1 cellular context compared by ENCODE assay signal in genomic region chr11:66324626-66325025, GRCh38.
TF ChIP-seq lines count a peak whose summit lies in the region.

No MANE protein-coding gene starts in this region.

TF ChIP-seq in SK-N-SH, 30 proteins besides CTCF, POLR2A, EP300 and RAD21 (continued from another document):
- TF ChIP-seq REST (IDR thresholded peaks at IDR 0.05; ENCODE audit: low read depth, low read length) (no peak), MEF2A (IDR thresholded peaks at IDR 0.05; ENCODE audit: borderline replicate concordance, low read depth) (no peak), JUND (IDR thresholded peaks at IDR 0.05) (no peak), CHD2 (IDR thresholded peaks at IDR 0.05; ENCODE audit: low read length, partially characterized antibody) (no peak), FOSL2 (IDR thresholded peaks at IDR 0.05; ENCODE audit: borderline replicate concordance, low read depth) (no peak), PBX3 (IDR thresholded peaks at IDR 0.05) (no peak), ZBTB33 (IDR thresholded peaks at IDR 0.05; ENCODE audit: borderline replicate concordance, low read depth) (no peak), FOXJ3 (CRISPR knock-in tag; IDR thresholded peaks at IDR 0.05) (no peak), POLR2AphosphoS5 (IDR thresholded peaks at IDR 0.05; ENCODE audit: low read depth, low read length) (no peak), RFX5 (IDR thresholded peaks at IDR 0.05; ENCODE audit: low read length) (no peak)
